In genomic region chrX:74104356-74105065, GRCh38 we compare ENCODE assay signal across 32 cellular contexts.
DNase-seq lines count a peak whose midpoint lies in the region; ATAC-seq, FAIRE-seq and TF ChIP-seq lines count a peak whose summit lies in the region.
"Had no signal": no experiment of that assay in that cellular context is flagged by ENCODE, and none has a peak within 500 bp of the region (broad histone marks: within the 10 kb centered on the region; RNA-seq: fewer than 3 reads in every experiment).

No MANE protein-coding gene starts in this region.

- FAIRE-seq in H54 (lab: Jason Lieb, UNC): peak; percentile 88
- FAIRE-seq: A204.1 had no signal

- H3K4me1 ChIP-seq in A673 (ENCODE audit: insufficient read depth, low read length, poor library complexity, severe bottlenecking): no peaks in the 10 kb centered on the region
- H3K4me1 ChIP-seq: BE2C, colonic mucosa, esophagus muscularis mucosa, gastrocnemius medialis, HAP-1, psoas muscle, vagina had no signal

- DNase-seq in A673 (ENCODE audit: low spot score) (peak; percentile 33), H54 (ENCODE audit: insufficient read length, low spot score) (peak; percentile 67), T1000 (lab: John Stamatoyannopoulos, UW) (peak; percentile 77), NCI-H2029 treated with DMSO at 0.1 percent for 48 hours (lab: John Stamatoyannopoulos, UW) (no peak), cardiac septum (ENCODE audit: low spot score) (no peak)
- DNase-seq in stimulated activated CD8-positive, alpha-beta memory T cell treated with anti-CD3 and anti-CD28 coated beads, Interleukin-4, amount 100 ng/mL, for 48 hours: no peak
- DNase-seq in activated T-cell treated with anti-CD3 and anti-CD28 coated beads, Interleukin-2, amount 50 U/mL, for 48 hours: no peak
- DNase-seq: activated CD4-positive, alpha-beta T cell treated with anti-CD3 and anti-CD28 coated beads, Interleukin-2, amount 10 ng/mL, durations not matched to agents 24 days and 14 days; activated naive CD4-positive, alpha-beta T cell; activated T-cell treated with anti-CD3 and anti-CD28 coated beads, Interleukin-2, amount 50 U/mL, for 4 hours; BE2C; colonic mucosa; DMS153; effector memory CD8-positive, alpha-beta T cell; gastrocnemius medialis; GDM1; KG1; mesendoderm; NCI-H1417 treated with DMSO at 0.1 percent for 48 hours; NCI-H345; psoas muscle; stimulated activated naive CD8-positive, alpha-beta T cell treated with anti-CD3 and anti-CD28 coated beads, Interleukin-15, Interleukin-2, amounts not matched to agents 100 U/mL and 50 U/mL, for 24 hours; T-helper 2 cell had no signal

- no peak for TF ChIP-seq POLR2A in H54 (IDR thresholded peaks at IDR 0.05; ENCODE audit: low read depth, low read length)

- CTCF ChIA-PET in A673 (lab: Charles Lee): no interaction called here

- POLR2A ChIA-PET in A673 (lab: Charles Lee; ENCODE audit: low non-redundant PET): no interaction called here

- H3K27ac ChIP-seq in A673 (ENCODE audit: low read depth, low read length, poor library complexity, severe bottlenecking): no peak overlapping the region
- H3K27ac ChIP-seq: colonic mucosa, esophagus muscularis mucosa, gastrocnemius medialis, neutrophil, psoas muscle, SK-N-MC, thoracic aorta, vagina had no signal

- intact Hi-C loops in A673 (cut with micrococcal nuclease; ENCODE audit: unreplicated experiment) (no loop called here), cardiac septum (cut with DNase I) (no loop called here)

- no peak overlapping the region for H3K4me3 ChIP-seq in A673 (ENCODE audit: low read depth, low read length, poor library complexity, severe bottlenecking)
- H3K4me3 ChIP-seq: colonic mucosa, esophagus muscularis mucosa, gastrocnemius medialis, HAP-1, psoas muscle, SK-N-MC, thoracic aorta, vagina had no signal

- no peaks in the 10 kb centered on the region for H3K27me3 ChIP-seq in A673 (replicated peaks; ENCODE audit: insufficient read depth, low read depth, low read length, poor library complexity)
- H3K27me3 ChIP-seq: BE2C, colonic mucosa, esophagus muscularis mucosa, gastrocnemius medialis, neutrophil, vagina had no signal

- H3K36me3 ChIP-seq in A673 (ENCODE audit: insufficient read depth, low read length, poor library complexity, severe bottlenecking): no peaks in the 10 kb centered on the region
- H3K36me3 ChIP-seq: BE2C, colonic mucosa, gastrocnemius medialis, HAP-1, neutrophil, thoracic aorta, vagina had no signal

- peak; percentile 48 for ATAC-seq in esophagus mucosa
- ATAC-seq: activated T-cell treated with anti-CD3 and anti-CD28 coated beads, Interleukin-2, amount 50 U/mL, for 4 hours; effector memory CD8-positive, alpha-beta T cell; gastrocnemius medialis; left lobe of liver; psoas muscle; stimulated activated naive CD8-positive, alpha-beta T cell treated with anti-CD3 and anti-CD28 coated beads, Interleukin-15, Interleukin-2, amounts not matched to agents 100 U/mL and 50 U/mL, for 24 hours had no signal

- BruUV-seq in A673 (replicated peaks; lab: Mats Ljungman, UMichigan): no TSS peak

- no peaks in the 10 kb centered on the region for H3K9me3 ChIP-seq in A673 (ENCODE audit: low read depth, low read length, poor library complexity, severe bottlenecking)
- H3K9me3 ChIP-seq: BE2C, colonic mucosa, gastrocnemius medialis, HAP-1, neutrophil, psoas muscle, thoracic aorta, vagina had no signal

- TF ChIP-seq CTCF in A673 (conservative IDR thresholded peaks at IDR 0.05; ENCODE audit: low read depth, low read length): no peak

Comparison
In these comparisons a context has a peak if more than half of its experiments do, and no peak if none do; other contexts are left out.
1. DNase-seq: peak in A673 (single experiment), H54 (single experiment) and T1000 (single experiment); none in stimulated activated CD8-positive, alpha-beta memory T cell treated with anti-CD3 and anti-CD28 coated beads, Interleukin-4, amount 100 ng/mL, for 48 hours (single experiment), activated T-cell treated with anti-CD3 and anti-CD28 coated beads, Interleukin-2, amount 50 U/mL, for 48 hours (0 of 2), NCI-H2029 treated with DMSO at 0.1 percent for 48 hours (single experiment) and cardiac septum (single experiment).